Comparison of ENCODE assay signal across 10 cellular contexts in genomic region chr7:130888017-130888371, GRCh38.
A peak's percentile ranks its signal among the peaks of the same experiment; 100 is the strongest.
DNase-seq lines count a peak whose midpoint lies in the region; ATAC-seq and TF ChIP-seq lines count a peak whose summit lies in the region.
"Had no signal": no experiment of that assay in that cellular context is flagged by ENCODE, and none has a peak within 500 bp of the region (broad histone marks: within the 10 kb centered on the region; RNA-seq: fewer than 3 reads in every experiment).

No MANE protein-coding gene starts in this region.

- no peaks in the 10 kb centered on the region for H3K9me3 ChIP-seq in tibial artery

- H3K9me3 Mint-ChIP-seq in activated naive CD4-positive, alpha-beta T cell treated with anti-CD3 and anti-CD28 coated beads, Interleukin-2, amount 50 U/mL, for 24 hours: no peaks in the 10 kb centered on the region
- H3K9me3 Mint-ChIP-seq in activated naive CD4-positive, alpha-beta T cell treated with anti-CD3 and anti-CD28 coated beads, Interleukin-2, amount 50 U/mL, for 72 hours: no peaks in the 10 kb centered on the region

- TF ChIP-seq CTCF in tibial artery (IDR thresholded peaks at IDR 0.05): no peak

- no peak overlapping the region for H3K4me3 Mint-ChIP-seq in activated naive CD4-positive, alpha-beta T cell treated with anti-CD3 and anti-CD28 coated beads, Interleukin-2, amount 50 U/mL, for 24 hours

- peaks cover 53% of the 10 kb centered on the region for H3K4me1 Mint-ChIP-seq in activated naive CD4-positive, alpha-beta T cell treated with anti-CD3 and anti-CD28 coated beads, Interleukin-2, amount 50 U/mL, for 24 hours

- peak in 1 of 2 donors; percentile 29 for ATAC-seq in activated naive CD4-positive, alpha-beta T cell treated with anti-CD3 and anti-CD28 coated beads, Interleukin-2, amount 50 U/mL, for 72 hours
- no peak for ATAC-seq in HG02852 (IDR thresholded peaks at IDR 0.05; ENCODE audit: unreplicated experiment)

- intact Hi-C loops in tibial artery (cut with DNase I; ENCODE audit: low total_unique reads): no loop called here

- H3K4me3 ChIP-seq in tibial artery: no peak overlapping the region

- DNase-seq in activated naive CD4-positive, alpha-beta T cell (lab: John Stamatoyannopoulos, UW): no peak
- DNase-seq in activated naive CD4-positive, alpha-beta T cell treated with anti-CD3 and anti-CD28 coated beads, Interleukin-2, amount 50 U/mL, for 72 hours (ENCODE audit: low spot score in 2 of 2): no peak
- DNase-seq in islet precursor cell: peak; percentile 66
- DNase-seq in tibial artery: no peak
- no peak for DNase-seq in NCI-H2029 treated with DMSO at 0.1 percent for 48 hours (lab: John Stamatoyannopoulos, UW)
- DNase-seq in NCI-H1436 (lab: John Stamatoyannopoulos, UW): no peak
- DNase-seq: hippocampal formation had no signal

- H3K27me3 Mint-ChIP-seq in activated naive CD4-positive, alpha-beta T cell treated with anti-CD3 and anti-CD28 coated beads, Interleukin-2, amount 50 U/mL, for 24 hours: no peaks in the 10 kb centered on the region

- H3K36me3 Mint-ChIP-seq in activated naive CD4-positive, alpha-beta T cell treated with anti-CD3 and anti-CD28 coated beads, Interleukin-2, amount 50 U/mL, for 24 hours: peaks cover 27% of the 10 kb centered on the region
- H3K36me3 Mint-ChIP-seq in activated naive CD4-positive, alpha-beta T cell treated with anti-CD3 and anti-CD28 coated beads, Interleukin-2, amount 50 U/mL, for 72 hours: peaks cover 11 to 68% of the 10 kb centered on the region in 2 donors

- peak overlapping the region; percentile 84 to 90 for H3K27ac ChIP-seq in tibial artery
- H3K27ac ChIP-seq: C4-2B had no signal

- H3K36me3 ChIP-seq in tibial artery: peaks cover 8 to 56% (median 33%) of the 10 kb centered on the region in 3 donors

- H3K27me3 ChIP-seq in tibial artery: no peaks in the 10 kb centered on the region

- H3K4me1 ChIP-seq in tibial artery: peaks cover 0 to 78% (median 53%) of the 10 kb centered on the region in 4 donors

- H3K27ac Mint-ChIP-seq in activated naive CD4-positive, alpha-beta T cell treated with anti-CD3 and anti-CD28 coated beads, Interleukin-2, amount 50 U/mL, for 24 hours: peak overlapping the region; percentile 83
- H3K27ac Mint-ChIP-seq in activated naive CD4-positive, alpha-beta T cell treated with anti-CD3 and anti-CD28 coated beads, Interleukin-2, amount 50 U/mL, for 72 hours: peak overlapping the region; percentile 29 to 97
